1 cellular context compared by ENCODE assay signal in genomic region chr20:3854462-3854870, GRCh38.
TF ChIP-seq lines count a peak whose summit lies in the region.

No MANE protein-coding gene starts in this region.

TF ChIP-seq in GM23338, 12 proteins besides CTCF, POLR2A, EP300 and RAD21:
- no peak for TF ChIP-seq POLR2AphosphoS5 (IDR thresholded peaks at IDR 0.05; ENCODE audit: low read depth)
